Comparison of ENCODE assay signal across 23 cellular contexts in genomic region chr14:88248606-88249005, GRCh38.
DNase-seq lines count a peak whose midpoint lies in the region; ATAC-seq, FAIRE-seq and TF ChIP-seq lines count a peak whose summit lies in the region.
"Had no signal": no experiment of that assay in that cellular context is flagged by ENCODE, and none has a peak within 500 bp of the region (broad histone marks: within the 10 kb centered on the region; RNA-seq: fewer than 3 reads in every experiment).

No MANE protein-coding gene starts in this region.

- H3K4me3 ChIP-seq in K562, result no peak overlapping the region
- H3K4me3 ChIP-seq: psoas muscle, suprapubic skin had no signal

- H4K20me1 ChIP-seq in K562 (replicated peaks; ENCODE audit: control insufficient read depth, insufficient read depth, low read length), result no peaks in the 10 kb centered on the region

- in situ Hi-C loops in K562 (cut with MboI), result no loop called here

- no peak for TF ChIP-seq EP300 in K562 (IDR thresholded peaks at IDR 0.05; ENCODE audit: low read length)

- CTCF ChIA-PET in K562 (lab: Yijun Ruan, JAX; ENCODE audit: low intra/inter-chr PET ratio), result no interaction called here

- no peaks in the 10 kb centered on the region for H3K4me1 ChIP-seq in K562 (replicated peaks in 1 of 2; ENCODE audit: control insufficient read depth in 2 of 2, insufficient read depth in 2 of 2, low read length in 2 of 2)
- H3K4me1 ChIP-seq: psoas muscle, suprapubic skin had no signal

- TF ChIP-seq POLR2A in K562 (conservative IDR thresholded peaks at IDR 0.05), result no peak

- POLR2A ChIA-PET in K562 (lab: Yijun Ruan, JAX), result interaction anchor here (0.7 kb wide), 1 partner anchor 132 kb away, joined by 3 read pairs; no protein-coding TSS in a partner anchor

- no peak overlapping the region for H3K4me2 ChIP-seq in K562 (ENCODE audit: insufficient read depth, low read length)

- no peak overlapping the region for H2AFZ ChIP-seq in K562 (ENCODE audit: low read depth, low read length)

- ATAC-seq in K562 (no peak), HG02763 (IDR thresholded peaks at IDR 0.05; ENCODE audit: unreplicated experiment) (no peak)
- ATAC-seq: psoas muscle, Right ventricle myocardium inferior had no signal

- BruUV-seq in K562 (replicated peaks; lab: Mats Ljungman, UMichigan), result no TSS peak

- intact Hi-C loops in K562 (cut with micrococcal nuclease), result no loop called here

- H3K9me1 ChIP-seq in K562 (ENCODE audit: control insufficient read depth, insufficient read depth, low read length), result no peaks in the 10 kb centered on the region

- TF ChIP-seq CTCF in K562 (IDR thresholded peaks at IDR 0.05 in 2 of 3, conservative IDR thresholded peaks at IDR 0.05 in 1 of 3; ENCODE audit: insufficient read depth in 2 of 3, low read depth in 1 of 3, low read length in 3 of 3), result no peak

- H3K9ac ChIP-seq in K562 (ENCODE audit: insufficient read depth in 1 of 2, low read depth in 2 of 2, low read length in 2 of 2), result no peak overlapping the region

- no peaks in the 10 kb centered on the region for H3K9me3 ChIP-seq in K562 (replicated peaks; ENCODE audit: control insufficient read depth, insufficient read depth, low read depth, low read length)
- H3K9me3 ChIP-seq: psoas muscle, suprapubic skin had no signal

- TF ChIP-seq RAD21 in K562 (CRISPR knock-in tag; conservative IDR thresholded peaks at IDR 0.05 in 1 of 2, IDR thresholded peaks at IDR 0.05 in 1 of 2), result no peak

- H3K27ac ChIP-seq in K562 (ENCODE audit: extremely low read depth, low read depth, low read length), result no peak overlapping the region
- H3K27ac ChIP-seq: psoas muscle, suprapubic skin had no signal

- H3K36me3 ChIP-seq in K562 (ENCODE audit: control insufficient read depth, insufficient read depth, low read length), result no peaks in the 10 kb centered on the region
- H3K36me3 ChIP-seq: suprapubic skin had no signal

- H3K79me2 ChIP-seq in K562 (ENCODE audit: control insufficient read depth, insufficient read depth, low read length), result no peaks in the 10 kb centered on the region

- WGBS in K562 (ENCODE audit: insufficient coverage, low coverage, missing lambda C conversion rate), result 0% methylated on average over 4 of the region's 4 CpGs

- H3K27me3 ChIP-seq in K562 (ENCODE audit: control insufficient read depth in 2 of 2, insufficient read depth in 2 of 2, low read length in 2 of 2), result 0 out of 5 replicates have a peak, but pooled peaks cover 0 to 5% of the 10 kb centered on the region in 2 experiments

- FAIRE-seq in K562 (lab: Jason Lieb, UNC), result no peak
- FAIRE-seq: colon, TTC549 had no signal

- DNase-seq in CD1c-positive myeloid dendritic cell (ENCODE audit: extremely low spot score), result peak; percentile 10
- peak; percentile 71 for DNase-seq in MV-4-11 (lab: John Stamatoyannopoulos, UW)
- no peak for DNase-seq in K562 (ENCODE audit: extremely low read depth in 1 of 4, low spot score in 3 of 4)
- DNase-seq in kidney tubule cell (ENCODE audit: low spot score), result peak; percentile 86
- DNase-seq in NCI-H2107 treated with DMSO at 0.1 percent for 48 hours (lab: John Stamatoyannopoulos, UW; ENCODE audit: unreplicated experiment), result no peak
- DNase-seq in kidney glomerular epithelial cell (lab: John Stamatoyannopoulos, UW), result no peak
- DNase-seq in occipital lobe (lab: John Stamatoyannopoulos, UW), result no peak
- DNase-seq: activated CD4-positive, alpha-beta T cell treated with anti-CD3 and anti-CD28 coated beads, Interleukin-2, amount 10 ng/mL, durations not matched to agents 24 days and 14 days; activated CD8-positive, alpha-beta memory T cell treated with anti-CD3 and anti-CD28 coated beads, Interleukin-2, amount 50 U/mL, for 48 hours; activated effector memory CD4-positive, alpha-beta T cell treated with anti-CD3 and anti-CD28 coated beads, Interleukin-2, amount 50 U/mL, for 16 hours; amygdala; CD4-positive, alpha-beta memory T cell; DND-41; KG1; NCI-H524; psoas muscle; stimulated activated CD4-positive, alpha-beta T cell treated with anti-CD3 and anti-CD28 coated beads, Interleukin-12 subunit alpha, Interleukin-12 subunit beta, amount 100 ng/mL, for 4 hours; SW 1271 had no signal

TF ChIP-seq in K562, 482 proteins besides CTCF, POLR2A, EP300 and RAD21:
- TF ChIP-seq MEIS2 (IDR thresholded peaks at IDR 0.05; ENCODE audit: partially characterized antibody) (peak; percentile 43), ZNF384 (IDR thresholded peaks at IDR 0.05; ENCODE audit: low read depth, low read length) (0 out of 2 replicates have a peak, but pooled peaks have one; percentile 13), GATAD2B (IDR thresholded peaks at IDR 0.05; ENCODE audit: borderline replicate concordance) (no peak), JUND (IDR thresholded peaks at IDR 0.05; ENCODE audit: borderline replicate concordance, low read depth, low read length) (peak; percentile 65; the same call in 1 of the 2 replicates), JUND (tag; IDR thresholded peaks at IDR 0.05; ENCODE audit: borderline replicate concordance, low read depth, low read length) (peak; percentile 64; the same call in 1 of the 3 replicates), PKNOX1 (IDR thresholded peaks at IDR 0.05) (peak; percentile 25; the same call in 1 of the 2 replicates), SPI1 (IDR thresholded peaks at IDR 0.05; ENCODE audit: borderline replicate concordance, low read depth, low read length) (peak; percentile 64; the same call in 1 of the 2 replicates), DEAF1 (CRISPR knock-in tag; IDR thresholded peaks at IDR 0.05) (no peak), FOSL1 (tag; conservative IDR thresholded peaks at IDR 0.05) (peak; percentile 59)

Comparison
In these comparisons a context has a peak if more than half of its experiments do, and no peak if none do; other contexts are left out.
1. DNase-seq: peak in CD1c-positive myeloid dendritic cell (single experiment), MV-4-11 (single experiment) and kidney tubule cell (single experiment); none in K562 (0 of 4), NCI-H2107 treated with DMSO at 0.1 percent for 48 hours (single experiment), kidney glomerular epithelial cell (single experiment) and occipital lobe (single experiment).